1 cellular context compared by ENCODE assay signal in the genomic region with DNA sequence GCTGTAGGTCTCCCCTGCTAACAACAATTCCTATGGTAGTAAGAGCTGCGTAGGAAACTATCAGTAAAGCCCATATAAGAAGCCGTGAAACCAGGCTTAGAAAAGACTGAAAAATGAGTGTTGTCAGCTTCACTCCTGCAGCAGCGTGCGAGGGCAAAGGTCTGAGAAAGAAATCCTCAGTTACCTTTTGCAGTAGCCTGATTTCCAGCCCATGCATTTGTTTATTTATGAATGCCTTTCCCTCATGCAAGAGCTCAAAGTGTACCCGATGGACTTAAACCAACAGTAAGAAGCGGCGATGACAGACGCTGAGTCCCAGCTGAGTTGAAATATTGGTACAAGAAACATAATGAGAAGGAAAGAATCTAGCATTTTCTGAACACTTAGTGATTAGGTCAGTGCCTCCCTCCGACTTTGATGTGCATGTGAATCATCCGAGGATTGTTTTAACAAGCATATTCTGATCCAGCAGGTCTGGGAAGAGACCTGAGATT.
TF ChIP-seq lines count a peak whose summit lies in the region.

No MANE protein-coding gene starts in this region.

TF ChIP-seq in HepG2, 621 proteins besides CTCF, POLR2A, EP300 and RAD21 (continued from another document and continues in another):
- TF ChIP-seq BCL6 (CRISPR knock-in tag; IDR thresholded peaks at IDR 0.05) (peak; percentile 60; the same call in 1 of the 2 replicates), ATF7 (IDR thresholded peaks at IDR 0.05) (peak; percentile 28; the same call in 1 of the 2 replicates), ATF7 (CRISPR knock-in tag; IDR thresholded peaks at IDR 0.05) (no peak), CHCHD3 (CRISPR knock-in tag; IDR thresholded peaks at IDR 0.05) (no peak), CBX1 (IDR thresholded peaks at IDR 0.05; ENCODE audit: low read depth) (no peak), ZNF652 (CRISPR knock-in tag; IDR thresholded peaks at IDR 0.05; ENCODE audit: borderline replicate concordance, low read depth) (no peak), ZNF790 (CRISPR knock-in tag; IDR thresholded peaks at IDR 0.05; ENCODE audit: borderline replicate concordance) (no peak), ZNF260 (CRISPR knock-in tag; IDR thresholded peaks at IDR 0.05; ENCODE audit: borderline replicate concordance, low read depth) (no peak), ZNF629 (CRISPR knock-in tag; conservative IDR thresholded peaks at IDR 0.05) (no peak; the same call in 1 of the 2 replicates), ERF (CRISPR knock-in tag; IDR thresholded peaks at IDR 0.05) (peak; percentile 41; the same call in 1 of the 2 replicates), MAF1 (CRISPR knock-in tag; IDR thresholded peaks at IDR 0.05; ENCODE audit: borderline replicate concordance) (no peak), ZNF713 (CRISPR knock-in tag; IDR thresholded peaks at IDR 0.05) (no peak), ZNF577 (CRISPR knock-in tag; IDR thresholded peaks at IDR 0.05; ENCODE audit: borderline replicate concordance, low read depth) (no peak), NCOA1 (CRISPR knock-in tag; IDR thresholded peaks at IDR 0.05) (no peak), RELA (CRISPR knock-in tag; IDR thresholded peaks at IDR 0.05) (no peak), ZMYM2 (CRISPR knock-in tag; IDR thresholded peaks at IDR 0.05) (no peak), WIZ (CRISPR knock-in tag; IDR thresholded peaks at IDR 0.05) (no peak), RBM22 (optimal IDR thresholded peaks at IDR 0.05; ENCODE audit: low read length) (no peak), ZNF30 (CRISPR knock-in tag; IDR thresholded peaks at IDR 0.05) (no peak), ZNF44 (CRISPR knock-in tag; IDR thresholded peaks at IDR 0.05) (no peak), ZBTB21 (CRISPR knock-in tag; IDR thresholded peaks at IDR 0.05) (no peak), SUZ12 (IDR thresholded peaks at IDR 0.05; ENCODE audit: low read depth, low read length) (no peak), NR2F6 (IDR thresholded peaks at IDR 0.05) (peak; percentile 79), NR2F6 (CRISPR knock-in tag; IDR thresholded peaks at IDR 0.05) (peak; percentile 90), TBP (CRISPR knock-in tag; IDR thresholded peaks at IDR 0.05) (no peak), ZNF160 (CRISPR knock-in tag; IDR thresholded peaks at IDR 0.05) (no peak), MTF2 (CRISPR knock-in tag; IDR thresholded peaks at IDR 0.05; ENCODE audit: borderline replicate concordance) (no peak), ZEB1 (IDR thresholded peaks at IDR 0.05; ENCODE audit: insufficient replicate concordance, low read depth) (no peak), ELF3 (CRISPR knock-in tag; IDR thresholded peaks at IDR 0.05) (peak; percentile 57; the same call in 1 of the 2 replicates), ZNF839 (CRISPR knock-in tag; IDR thresholded peaks at IDR 0.05; ENCODE audit: borderline replicate concordance) (no peak), RARA (CRISPR knock-in tag; IDR thresholded peaks at IDR 0.05) (peak; percentile 58; the same call in 1 of the 2 replicates), FLYWCH1 (CRISPR knock-in tag; IDR thresholded peaks at IDR 0.05) (no peak), MLLT10 (CRISPR knock-in tag; IDR thresholded peaks at IDR 0.05) (no peak), ZMAT3 (CRISPR knock-in tag; conservative IDR thresholded peaks at IDR 0.05) (no peak), ZSCAN22 (CRISPR knock-in tag; IDR thresholded peaks at IDR 0.05) (no peak), NBN (conservative IDR thresholded peaks at IDR 0.05) (no peak), KLF13 (CRISPR knock-in tag; IDR thresholded peaks at IDR 0.05) (no peak), ZNF746 (CRISPR knock-in tag; IDR thresholded peaks at IDR 0.05) (no peak), ZNF24 (IDR thresholded peaks at IDR 0.05) (no peak), TAF1 (CRISPR knock-in tag; IDR thresholded peaks at IDR 0.05) (peak; percentile 22; the same call in 1 of the 2 replicates), THAP11 (CRISPR knock-in tag; IDR thresholded peaks at IDR 0.05) (peak; percentile 31; the same call in 1 of the 2 replicates), SIX1 (CRISPR knock-in tag; IDR thresholded peaks at IDR 0.05; ENCODE audit: borderline replicate concordance) (0 out of 2 replicates have a peak, but pooled peaks have one; percentile 20), ZNF879 (CRISPR knock-in tag; IDR thresholded peaks at IDR 0.05) (no peak), CCDC6 (CRISPR knock-in tag; IDR thresholded peaks at IDR 0.05) (peak; percentile 41; the same call in 1 of the 2 replicates), ZNF724P (CRISPR knock-in tag; IDR thresholded peaks at IDR 0.05; ENCODE audit: borderline replicate concordance) (no peak)
- TF ChIP-seq, protein P1, sequence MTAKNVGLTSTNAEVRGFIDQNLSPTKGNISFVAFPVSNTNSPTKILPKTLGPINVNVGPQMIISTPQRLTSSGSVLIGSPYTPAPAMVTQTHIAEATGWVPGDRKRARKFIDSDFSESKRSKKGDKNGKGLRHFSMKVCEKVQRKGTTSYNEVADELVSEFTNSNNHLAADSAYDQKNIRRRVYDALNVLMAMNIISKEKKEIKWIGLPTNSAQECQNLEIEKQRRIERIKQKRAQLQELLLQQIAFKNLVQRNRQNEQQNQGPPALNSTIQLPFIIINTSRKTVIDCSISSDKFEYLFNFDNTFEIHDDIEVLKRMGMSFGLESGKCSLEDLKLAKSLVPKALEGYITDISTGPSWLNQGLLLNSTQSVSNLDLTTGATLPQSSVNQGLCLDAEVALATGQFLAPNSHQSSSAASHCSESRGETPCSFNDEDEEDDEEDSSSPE (CRISPR knock-in tag; IDR thresholded peaks at IDR 0.05): no peak
- TF ChIP-seq, protein P2, sequence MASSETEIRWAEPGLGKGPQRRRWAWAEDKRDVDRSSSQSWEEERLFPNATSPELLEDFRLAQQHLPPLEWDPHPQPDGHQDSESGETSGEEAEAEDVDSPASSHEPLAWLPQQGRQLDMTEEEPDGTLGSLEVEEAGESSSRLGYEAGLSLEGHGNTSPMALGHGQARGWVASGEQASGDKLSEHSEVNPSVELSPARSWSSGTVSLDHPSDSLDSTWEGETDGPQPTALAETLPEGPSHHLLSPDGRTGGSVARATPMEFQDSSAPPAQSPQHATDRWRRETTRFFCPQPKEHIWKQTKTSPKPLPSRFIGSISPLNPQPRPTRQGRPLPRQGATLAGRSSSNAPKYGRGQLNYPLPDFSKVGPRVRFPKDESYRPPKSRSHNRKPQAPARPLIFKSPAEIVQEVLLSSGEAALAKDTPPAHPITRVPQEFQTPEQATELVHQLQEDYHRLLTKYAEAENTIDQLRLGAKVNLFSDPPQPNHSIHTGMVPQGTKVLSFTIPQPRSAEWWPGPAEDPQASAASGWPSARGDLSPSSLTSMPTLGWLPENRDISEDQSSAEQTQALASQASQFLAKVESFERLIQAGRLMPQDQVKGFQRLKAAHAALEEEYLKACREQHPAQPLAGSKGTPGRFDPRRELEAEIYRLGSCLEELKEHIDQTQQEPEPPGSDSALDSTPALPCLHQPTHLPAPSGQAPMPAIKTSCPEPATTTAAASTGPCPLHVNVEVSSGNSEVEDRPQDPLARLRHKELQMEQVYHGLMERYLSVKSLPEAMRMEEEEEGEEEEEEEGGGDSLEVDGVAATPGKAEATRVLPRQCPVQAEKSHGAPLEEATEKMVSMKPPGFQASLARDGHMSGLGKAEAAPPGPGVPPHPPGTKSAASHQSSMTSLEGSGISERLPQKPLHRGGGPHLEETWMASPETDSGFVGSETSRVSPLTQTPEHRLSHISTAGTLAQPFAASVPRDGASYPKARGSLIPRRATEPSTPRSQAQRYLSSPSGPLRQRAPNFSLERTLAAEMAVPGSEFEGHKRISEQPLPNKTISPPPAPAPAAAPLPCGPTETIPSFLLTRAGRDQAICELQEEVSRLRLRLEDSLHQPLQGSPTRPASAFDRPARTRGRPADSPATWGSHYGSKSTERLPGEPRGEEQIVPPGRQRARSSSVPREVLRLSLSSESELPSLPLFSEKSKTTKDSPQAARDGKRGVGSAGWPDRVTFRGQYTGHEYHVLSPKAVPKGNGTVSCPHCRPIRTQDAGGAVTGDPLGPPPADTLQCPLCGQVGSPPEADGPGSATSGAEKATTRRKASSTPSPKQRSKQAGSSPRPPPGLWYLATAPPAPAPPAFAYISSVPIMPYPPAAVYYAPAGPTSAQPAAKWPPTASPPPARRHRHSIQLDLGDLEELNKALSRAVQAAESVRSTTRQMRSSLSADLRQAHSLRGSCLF (CRISPR knock-in tag; IDR thresholded peaks at IDR 0.05; ENCODE audit: borderline replicate concordance): no peak
- TF ChIP-seq, protein P3, sequence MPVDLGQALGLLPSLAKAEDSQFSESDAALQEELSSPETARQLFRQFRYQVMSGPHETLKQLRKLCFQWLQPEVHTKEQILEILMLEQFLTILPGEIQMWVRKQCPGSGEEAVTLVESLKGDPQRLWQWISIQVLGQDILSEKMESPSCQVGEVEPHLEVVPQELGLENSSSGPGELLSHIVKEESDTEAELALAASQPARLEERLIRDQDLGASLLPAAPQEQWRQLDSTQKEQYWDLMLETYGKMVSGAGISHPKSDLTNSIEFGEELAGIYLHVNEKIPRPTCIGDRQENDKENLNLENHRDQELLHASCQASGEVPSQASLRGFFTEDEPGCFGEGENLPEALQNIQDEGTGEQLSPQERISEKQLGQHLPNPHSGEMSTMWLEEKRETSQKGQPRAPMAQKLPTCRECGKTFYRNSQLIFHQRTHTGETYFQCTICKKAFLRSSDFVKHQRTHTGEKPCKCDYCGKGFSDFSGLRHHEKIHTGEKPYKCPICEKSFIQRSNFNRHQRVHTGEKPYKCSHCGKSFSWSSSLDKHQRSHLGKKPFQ (CRISPR knock-in tag; IDR thresholded peaks at IDR 0.05; ENCODE audit: insufficient replicate concordance): no peak
- TF ChIP-seq, protein P4, sequence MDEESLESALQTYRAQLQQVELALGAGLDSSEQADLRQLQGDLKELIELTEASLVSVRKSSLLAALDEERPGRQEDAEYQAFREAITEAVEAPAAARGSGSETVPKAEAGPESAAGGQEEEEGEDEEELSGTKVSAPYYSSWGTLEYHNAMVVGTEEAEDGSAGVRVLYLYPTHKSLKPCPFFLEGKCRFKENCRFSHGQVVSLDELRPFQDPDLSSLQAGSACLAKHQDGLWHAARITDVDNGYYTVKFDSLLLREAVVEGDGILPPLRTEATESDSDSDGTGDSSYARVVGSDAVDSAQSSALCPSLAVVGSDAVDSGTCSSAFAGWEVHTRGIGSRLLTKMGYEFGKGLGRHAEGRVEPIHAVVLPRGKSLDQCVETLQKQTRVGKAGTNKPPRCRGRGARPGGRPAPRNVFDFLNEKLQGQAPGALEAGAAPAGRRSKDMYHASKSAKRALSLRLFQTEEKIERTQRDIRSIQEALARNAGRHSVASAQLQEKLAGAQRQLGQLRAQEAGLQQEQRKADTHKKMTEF (CRISPR knock-in tag; IDR thresholded peaks at IDR 0.05): peak; percentile 46; the same call in 1 of the 2 replicates
- TF ChIP-seq, protein P5, sequence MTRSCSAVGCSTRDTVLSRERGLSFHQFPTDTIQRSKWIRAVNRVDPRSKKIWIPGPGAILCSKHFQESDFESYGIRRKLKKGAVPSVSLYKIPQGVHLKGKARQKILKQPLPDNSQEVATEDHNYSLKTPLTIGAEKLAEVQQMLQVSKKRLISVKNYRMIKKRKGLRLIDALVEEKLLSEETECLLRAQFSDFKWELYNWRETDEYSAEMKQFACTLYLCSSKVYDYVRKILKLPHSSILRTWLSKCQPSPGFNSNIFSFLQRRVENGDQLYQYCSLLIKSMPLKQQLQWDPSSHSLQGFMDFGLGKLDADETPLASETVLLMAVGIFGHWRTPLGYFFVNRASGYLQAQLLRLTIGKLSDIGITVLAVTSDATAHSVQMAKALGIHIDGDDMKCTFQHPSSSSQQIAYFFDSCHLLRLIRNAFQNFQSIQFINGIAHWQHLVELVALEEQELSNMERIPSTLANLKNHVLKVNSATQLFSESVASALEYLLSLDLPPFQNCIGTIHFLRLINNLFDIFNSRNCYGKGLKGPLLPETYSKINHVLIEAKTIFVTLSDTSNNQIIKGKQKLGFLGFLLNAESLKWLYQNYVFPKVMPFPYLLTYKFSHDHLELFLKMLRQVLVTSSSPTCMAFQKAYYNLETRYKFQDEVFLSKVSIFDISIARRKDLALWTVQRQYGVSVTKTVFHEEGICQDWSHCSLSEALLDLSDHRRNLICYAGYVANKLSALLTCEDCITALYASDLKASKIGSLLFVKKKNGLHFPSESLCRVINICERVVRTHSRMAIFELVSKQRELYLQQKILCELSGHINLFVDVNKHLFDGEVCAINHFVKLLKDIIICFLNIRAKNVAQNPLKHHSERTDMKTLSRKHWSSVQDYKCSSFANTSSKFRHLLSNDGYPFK (CRISPR knock-in tag; IDR thresholded peaks at IDR 0.05; ENCODE audit: borderline replicate concordance): no peak
- TF ChIP-seq, protein P6, sequence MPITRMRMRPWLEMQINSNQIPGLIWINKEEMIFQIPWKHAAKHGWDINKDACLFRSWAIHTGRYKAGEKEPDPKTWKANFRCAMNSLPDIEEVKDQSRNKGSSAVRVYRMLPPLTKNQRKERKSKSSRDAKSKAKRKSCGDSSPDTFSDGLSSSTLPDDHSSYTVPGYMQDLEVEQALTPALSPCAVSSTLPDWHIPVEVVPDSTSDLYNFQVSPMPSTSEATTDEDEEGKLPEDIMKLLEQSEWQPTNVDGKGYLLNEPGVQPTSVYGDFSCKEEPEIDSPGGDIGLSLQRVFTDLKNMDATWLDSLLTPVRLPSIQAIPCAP (CRISPR knock-in tag; IDR thresholded peaks at IDR 0.05; ENCODE audit: low read depth): no peak
- TF ChIP-seq, protein P7, sequence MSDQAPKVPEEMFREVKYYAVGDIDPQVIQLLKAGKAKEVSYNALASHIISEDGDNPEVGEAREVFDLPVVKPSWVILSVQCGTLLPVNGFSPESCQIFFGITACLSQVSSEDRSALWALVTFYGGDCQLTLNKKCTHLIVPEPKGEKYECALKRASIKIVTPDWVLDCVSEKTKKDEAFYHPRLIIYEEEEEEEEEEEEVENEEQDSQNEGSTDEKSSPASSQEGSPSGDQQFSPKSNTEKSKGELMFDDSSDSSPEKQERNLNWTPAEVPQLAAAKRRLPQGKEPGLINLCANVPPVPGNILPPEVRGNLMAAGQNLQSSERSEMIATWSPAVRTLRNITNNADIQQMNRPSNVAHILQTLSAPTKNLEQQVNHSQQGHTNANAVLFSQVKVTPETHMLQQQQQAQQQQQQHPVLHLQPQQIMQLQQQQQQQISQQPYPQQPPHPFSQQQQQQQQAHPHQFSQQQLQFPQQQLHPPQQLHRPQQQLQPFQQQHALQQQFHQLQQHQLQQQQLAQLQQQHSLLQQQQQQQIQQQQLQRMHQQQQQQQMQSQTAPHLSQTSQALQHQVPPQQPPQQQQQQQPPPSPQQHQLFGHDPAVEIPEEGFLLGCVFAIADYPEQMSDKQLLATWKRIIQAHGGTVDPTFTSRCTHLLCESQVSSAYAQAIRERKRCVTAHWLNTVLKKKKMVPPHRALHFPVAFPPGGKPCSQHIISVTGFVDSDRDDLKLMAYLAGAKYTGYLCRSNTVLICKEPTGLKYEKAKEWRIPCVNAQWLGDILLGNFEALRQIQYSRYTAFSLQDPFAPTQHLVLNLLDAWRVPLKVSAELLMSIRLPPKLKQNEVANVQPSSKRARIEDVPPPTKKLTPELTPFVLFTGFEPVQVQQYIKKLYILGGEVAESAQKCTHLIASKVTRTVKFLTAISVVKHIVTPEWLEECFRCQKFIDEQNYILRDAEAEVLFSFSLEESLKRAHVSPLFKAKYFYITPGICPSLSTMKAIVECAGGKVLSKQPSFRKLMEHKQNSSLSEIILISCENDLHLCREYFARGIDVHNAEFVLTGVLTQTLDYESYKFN (CRISPR knock-in tag; conservative IDR thresholded peaks at IDR 0.05): peak; percentile 97
- TF ChIP-seq, protein P8, sequence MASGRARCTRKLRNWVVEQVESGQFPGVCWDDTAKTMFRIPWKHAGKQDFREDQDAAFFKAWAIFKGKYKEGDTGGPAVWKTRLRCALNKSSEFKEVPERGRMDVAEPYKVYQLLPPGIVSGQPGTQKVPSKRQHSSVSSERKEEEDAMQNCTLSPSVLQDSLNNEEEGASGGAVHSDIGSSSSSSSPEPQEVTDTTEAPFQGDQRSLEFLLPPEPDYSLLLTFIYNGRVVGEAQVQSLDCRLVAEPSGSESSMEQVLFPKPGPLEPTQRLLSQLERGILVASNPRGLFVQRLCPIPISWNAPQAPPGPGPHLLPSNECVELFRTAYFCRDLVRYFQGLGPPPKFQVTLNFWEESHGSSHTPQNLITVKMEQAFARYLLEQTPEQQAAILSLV (CRISPR knock-in tag; IDR thresholded peaks at IDR 0.05; ENCODE audit: borderline replicate concordance): no peak
